29 cellular contexts compared by ENCODE assay signal in the genomic region with DNA sequence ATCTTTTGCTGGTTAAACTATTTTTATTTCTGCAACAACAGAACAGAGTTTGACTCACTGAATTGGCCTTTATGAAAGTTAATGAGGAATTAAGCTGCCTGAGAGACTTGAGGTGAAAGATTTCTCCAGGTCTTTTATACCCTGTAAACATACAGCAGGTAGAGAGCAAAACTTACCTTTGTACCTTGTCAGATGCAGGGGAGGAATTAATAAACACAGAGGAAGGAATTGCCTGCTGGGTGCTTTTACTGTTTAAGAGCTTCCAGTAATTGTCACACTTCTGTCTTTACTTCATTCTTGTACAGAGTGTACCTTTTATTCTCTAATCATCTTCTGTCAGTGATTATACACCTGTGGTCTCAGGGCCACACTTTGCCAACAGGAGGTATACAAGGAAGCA.
"Had no signal": no experiment of that assay in that cellular context is flagged by ENCODE, and none has a peak within 500 bp of the region (broad histone marks: within the 10 kb centered on the region; RNA-seq: fewer than 3 reads in every experiment).

No MANE protein-coding gene starts in this region.

- H3K4me1 Mint-ChIP-seq: mesothelial cell of epicardium; naive thymus-derived CD8-positive, alpha-beta T cell; nephron; neural progenitor cell; stimulated activated memory B cell treated with anti-CD40 and anti-IgM and Interleukin-4, amounts not matched to agents 10 μg/mL and 1 μg/mL and 100 μg/mL, for 72 hours had no signal

- H3K27me3 Mint-ChIP-seq: stimulated activated memory B cell treated with anti-CD40 and anti-IgM and Interleukin-4, amounts not matched to agents 10 μg/mL and 1 μg/mL and 100 μg/mL, for 72 hours had no signal

- H3K36me3 Mint-ChIP-seq: mesothelial cell of epicardium; naive thymus-derived CD8-positive, alpha-beta T cell; neural progenitor cell; stimulated activated memory B cell treated with anti-CD40 and anti-IgM and Interleukin-4, amounts not matched to agents 10 μg/mL and 1 μg/mL and 100 μg/mL, for 72 hours had no signal

- H3K4me3 ChIP-seq: heart left ventricle, left lung, lower lobe of right lung, neural progenitor cell, skin epidermis, spleen, stomach, testis, thyroid gland, upper lobe of right lung had no signal

- ATAC-seq: heart left ventricle; left cardiac atrium; left lung; lower lobe of right lung; naive thymus-derived CD8-positive, alpha-beta T cell; right cardiac atrium; sciatic nerve; stimulated activated memory B cell treated with anti-CD40 and anti-IgM and Interleukin-4, amounts not matched to agents 10 μg/mL and 1 μg/mL and 100 μg/mL, for 72 hours; upper lobe of right lung had no signal

- DNase-seq: glutamatergic neuron; heart left ventricle; kidney glomerular epithelial cell; left cardiac atrium; left lung; lower lobe of right lung; mammary epithelial cell; mesendoderm; naive thymus-derived CD8-positive, alpha-beta T cell; occipital lobe; retina; right cardiac atrium; spleen; stimulated activated CD4-positive, alpha-beta T cell treated with anti-CD3 and anti-CD28 coated beads, Interleukin-4, amount 100 ng/mL, for 24 hours; stimulated activated CD8-positive, alpha-beta memory T cell treated with anti-CD3 and anti-CD28 coated beads, Interleukin-4, amount 100 ng/mL, for 48 hours; stimulated activated naive CD4-positive, alpha-beta T cell treated with Interleukin-2 at 50 U/mL for 16 hours; stomach; testis; thyroid gland; trophoblast cell; upper lobe of right lung had no signal

- H3K27ac ChIP-seq: heart left ventricle, left lung, lower lobe of right lung, neural progenitor cell, neutrophil, parathyroid adenoma, skin epidermis, spleen, stomach, testis, thyroid gland, upper lobe of right lung had no signal

- H3K79me2 ChIP-seq: parathyroid adenoma had no signal

- H3K4me3 Mint-ChIP-seq: mesothelial cell of epicardium; naive thymus-derived CD8-positive, alpha-beta T cell; nephron; neural progenitor cell; stimulated activated memory B cell treated with anti-CD40 and anti-IgM and Interleukin-4, amounts not matched to agents 10 μg/mL and 1 μg/mL and 100 μg/mL, for 72 hours had no signal

- H3K4me2 ChIP-seq: neural progenitor cell had no signal

- H3K27me3 ChIP-seq: heart left ventricle, left lung, neural progenitor cell, neutrophil, spleen, stomach, testis, thyroid gland, upper lobe of right lung had no signal

- H3K9ac ChIP-seq: neural progenitor cell, parathyroid adenoma had no signal

- H3K36me3 ChIP-seq: heart left ventricle, left lung, lower lobe of right lung, neural progenitor cell, neutrophil, spleen, stomach, thyroid gland, upper lobe of right lung had no signal

- H2AFZ ChIP-seq: neural progenitor cell, parathyroid adenoma had no signal

- H3K9me3 Mint-ChIP-seq: mesothelial cell of epicardium, nephron, neural progenitor cell had no signal

- H3K9me3 ChIP-seq: heart left ventricle, lower lobe of right lung, neutrophil, spleen, stomach, testis, thyroid gland, upper lobe of right lung had no signal

- H3K27ac Mint-ChIP-seq: mesothelial cell of epicardium; naive thymus-derived CD8-positive, alpha-beta T cell; nephron; neural progenitor cell; stimulated activated memory B cell treated with anti-CD40 and anti-IgM and Interleukin-4, amounts not matched to agents 10 μg/mL and 1 μg/mL and 100 μg/mL, for 72 hours had no signal

- H3K4me1 ChIP-seq: heart left ventricle, left lung, lower lobe of right lung, neural progenitor cell, parathyroid adenoma, spleen, stomach, testis, thyroid gland, upper lobe of right lung had no signal
